ENCODE assay signal across 8 cellular contexts in the genomic region with DNA sequence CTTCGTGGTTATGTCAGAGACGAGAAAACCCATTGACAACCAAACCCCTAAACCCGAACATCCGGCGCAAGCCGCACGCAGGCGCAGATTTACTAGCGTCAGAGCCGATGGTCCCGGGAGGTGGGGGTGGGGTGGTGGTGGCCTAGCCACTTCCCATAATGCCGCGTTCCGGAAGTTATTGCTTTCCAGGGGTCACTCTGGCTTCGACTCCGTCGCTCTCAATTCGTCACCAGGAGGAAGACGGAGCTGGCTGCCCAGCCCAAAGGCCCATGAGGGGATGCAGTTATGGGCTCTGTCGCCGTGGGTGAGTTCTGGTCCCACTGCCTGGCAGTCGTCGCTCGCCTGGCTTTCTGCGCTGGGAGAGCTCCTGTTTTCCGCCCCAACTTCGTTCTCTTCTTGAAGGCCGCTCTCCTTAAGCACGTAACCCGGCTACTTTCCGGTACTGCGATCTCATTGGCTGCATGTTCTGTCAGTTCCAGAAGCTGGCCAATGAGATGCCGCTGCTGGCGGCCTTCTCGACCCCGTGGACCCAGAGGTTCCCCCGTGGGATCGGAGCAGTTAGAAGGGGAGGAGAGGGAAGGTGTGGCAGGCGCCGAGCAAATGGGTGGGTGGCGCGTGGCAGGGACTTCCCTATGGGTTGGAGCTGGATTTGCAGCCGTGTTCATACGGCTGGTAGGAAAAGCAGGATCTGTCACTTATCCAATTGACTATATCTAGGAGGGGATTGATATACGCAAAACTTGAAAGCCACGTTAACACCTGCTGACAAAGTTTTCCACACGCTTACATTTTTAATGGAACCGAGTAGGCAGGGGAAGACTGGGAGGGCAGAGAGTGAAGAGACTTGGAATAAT. TPM values are rescaled to one million over a fixed set of nuclear protein-coding genes. Genes with fewer than 3 reads are reported as not detected.
DNase-seq lines count a peak whose midpoint lies in the region; ATAC-seq and TF ChIP-seq lines count a peak whose summit lies in the region.

A gene (plus strand): TSS at position 195 of the 854 bp plus-strand sequence. CDS start 3,246 bp downstream, outside the sequence.

- POLR2A ChIA-PET in AG04450 (lab: Yijun Ruan, JAX): interaction anchor here (0.6 to 2.1 kb wide), 9 partner anchors 8 to 65 kb away, joined by 3 to 23 read pairs (median 5); a partner anchor contains a TSS
- POLR2A ChIA-PET in WTC11 (lab: Charles Lee): interaction anchor here (1.2 to 2.4 kb wide), 3 partner anchors 22 to 49 kb away, joined by 11 to 18 read pairs (median 11); a partner anchor contains a TSS

- peaks cover 13% of the 10 kb centered on the region for H3K36me3 Mint-ChIP-seq in WTC11

- H3K4me1 ChIP-seq in smooth muscle cell (ENCODE audit: low read depth): peaks cover 6% of the 10 kb centered on the region

- H3K4me2 ChIP-seq in smooth muscle cell: peak within 1 kb of the TSS; percentile 96

- peak within 1 kb of the TSS; percentile 99 for H3K27ac Mint-ChIP-seq in WTC11

- H3K9me3 Mint-ChIP-seq in WTC11: no peaks in the 10 kb centered on the region

- TF ChIP-seq CTCF in AG04450 (IDR thresholded peaks at IDR 0.05; ENCODE audit: low read depth, low read length) (peak; percentile 33), WTC11 (IDR thresholded peaks at IDR 0.05) (no peak), cardiac fibroblast (IDR thresholded peaks at IDR 0.05; ENCODE audit: low read depth, low read length) (no peak), smooth muscle cell (IDR thresholded peaks at IDR 0.05; ENCODE audit: borderline replicate concordance, insufficient read depth, poor library complexity, severe bottlenecking) (no peak)

- peaks cover 3% of the 10 kb centered on the region for H3F3A ChIP-seq in smooth muscle cell (ENCODE audit: low read depth)

- DNase-seq in AG04450 (ENCODE audit: low read depth, low spot score) (peak; percentile 99), NCI-H226 (peak; percentile 100), WTC11 (ENCODE audit: low spot score) (peak; percentile 89), cardiac fibroblast (ENCODE audit: low read depth in 2 of 2) (peak; percentile 100), iPS-NIHi7 (ENCODE audit: extremely low spot score) (peak; percentile 97), smooth muscle cell (lab: John Stamatoyannopoulos, UW; ENCODE audit: unreplicated experiment) (peak; percentile 96)

- H3K9me3 ChIP-seq in AG04450 (ENCODE audit: control insufficient read depth, insufficient read depth, low read length) (no peaks in the 10 kb centered on the region; the same call in 1 of the 2 replicates), smooth muscle cell (replicated peaks; ENCODE audit: low read depth) (no peaks in the 10 kb centered on the region)

- peak within 1 kb of the TSS; percentile 97 for H3K9ac ChIP-seq in smooth muscle cell (ENCODE audit: low read depth)

- peak within 1 kb of the TSS; percentile 99 for H3K4me3 Mint-ChIP-seq in WTC11

- H3K4me1 Mint-ChIP-seq in WTC11: peaks cover 18% of the 10 kb centered on the region

- CTCF ChIA-PET in AG04450 (lab: Charles Lee): no interaction called here
- CTCF ChIA-PET in WTC11 (lab: Charles Lee): interaction anchor here (0.8 to 0.9 kb wide), 4 partner anchors 19 to 49 kb away, joined by 3 to 5 read pairs (median 3); a partner anchor contains a TSS

- H3K4me3 ChIP-seq in AG04450 (ENCODE audit: low read depth, low read length) (peak within 1 kb of the TSS; percentile 96), cardiac fibroblast (replicated peaks in 1 of 2; ENCODE audit: low read depth in 2 of 2, low read length in 2 of 2) (peak within 1 kb of the TSS; percentile 81 to 84), smooth muscle cell (peak within 1 kb of the TSS; percentile 83)

- no peaks in the 10 kb centered on the region for H3K27me3 ChIP-seq in AG04450 (ENCODE audit: control insufficient read depth, insufficient read depth, low read length)
- H3K27me3 ChIP-seq in smooth muscle cell (ENCODE audit: low read depth): no peaks in the 10 kb centered on the region

- H4K20me1 ChIP-seq in smooth muscle cell (ENCODE audit: low read depth): no peaks in the 10 kb centered on the region

- H3K79me2 ChIP-seq in smooth muscle cell (ENCODE audit: low read depth): peaks cover 35% of the 10 kb centered on the region

- H3K27ac ChIP-seq in AG04450 (ENCODE audit: low read depth, low read length) (peak within 1 kb of the TSS; percentile 99), smooth muscle cell (ENCODE audit: low read depth) (peak within 1 kb of the TSS; percentile 97)

- peak within 1 kb of the TSS; percentile 45 for H2AFZ ChIP-seq in smooth muscle cell (ENCODE audit: low read depth)

- H3K36me3 ChIP-seq in smooth muscle cell (ENCODE audit: low read depth): peaks cover 4% of the 10 kb centered on the region

- ATAC-seq in GM18909 (IDR thresholded peaks at IDR 0.05; ENCODE audit: poor library complexity, unreplicated experiment): peak; percentile 98
- ATAC-seq in HG03175 (IDR thresholded peaks at IDR 0.05; ENCODE audit: unreplicated experiment): peak; percentile 97
- ATAC-seq in WTC11: peak; percentile 98

- WGBS in smooth muscle cell (ENCODE audit: low lambda C conversion rate): 1% methylated on average over 48 of the region's 48 CpGs

- H3K27me3 Mint-ChIP-seq in WTC11 (ENCODE audit: low read depth): no peaks in the 10 kb centered on the region

TF ChIP-seq in WTC11, 78 proteins besides CTCF, POLR2A, EP300 and RAD21 (continues in another document):
- TF ChIP-seq NR2C2 (CRISPR knock-in tag; IDR thresholded peaks at IDR 0.05) (peak; percentile 76), IRF2 (CRISPR knock-in tag; IDR thresholded peaks at IDR 0.05; ENCODE audit: borderline replicate concordance, low read depth) (no peak), SP1 (CRISPR knock-in tag; conservative IDR thresholded peaks at IDR 0.05) (peak; percentile 61), NFYB (CRISPR knock-in tag; conservative IDR thresholded peaks at IDR 0.05; ENCODE audit: low read depth) (peak; percentile 99), CREM (CRISPR knock-in tag; IDR thresholded peaks at IDR 0.05) (peak; percentile 95), ELF4 (CRISPR knock-in tag; IDR thresholded peaks at IDR 0.05; ENCODE audit: low read depth) (no peak), FOXP1 (CRISPR knock-in tag; IDR thresholded peaks at IDR 0.05; ENCODE audit: borderline replicate concordance) (no peak), FOXK1 (CRISPR knock-in tag; IDR thresholded peaks at IDR 0.05) (peak; percentile 78; the same call in 1 of the 2 replicates)
- TF ChIP-seq, protein P1, sequence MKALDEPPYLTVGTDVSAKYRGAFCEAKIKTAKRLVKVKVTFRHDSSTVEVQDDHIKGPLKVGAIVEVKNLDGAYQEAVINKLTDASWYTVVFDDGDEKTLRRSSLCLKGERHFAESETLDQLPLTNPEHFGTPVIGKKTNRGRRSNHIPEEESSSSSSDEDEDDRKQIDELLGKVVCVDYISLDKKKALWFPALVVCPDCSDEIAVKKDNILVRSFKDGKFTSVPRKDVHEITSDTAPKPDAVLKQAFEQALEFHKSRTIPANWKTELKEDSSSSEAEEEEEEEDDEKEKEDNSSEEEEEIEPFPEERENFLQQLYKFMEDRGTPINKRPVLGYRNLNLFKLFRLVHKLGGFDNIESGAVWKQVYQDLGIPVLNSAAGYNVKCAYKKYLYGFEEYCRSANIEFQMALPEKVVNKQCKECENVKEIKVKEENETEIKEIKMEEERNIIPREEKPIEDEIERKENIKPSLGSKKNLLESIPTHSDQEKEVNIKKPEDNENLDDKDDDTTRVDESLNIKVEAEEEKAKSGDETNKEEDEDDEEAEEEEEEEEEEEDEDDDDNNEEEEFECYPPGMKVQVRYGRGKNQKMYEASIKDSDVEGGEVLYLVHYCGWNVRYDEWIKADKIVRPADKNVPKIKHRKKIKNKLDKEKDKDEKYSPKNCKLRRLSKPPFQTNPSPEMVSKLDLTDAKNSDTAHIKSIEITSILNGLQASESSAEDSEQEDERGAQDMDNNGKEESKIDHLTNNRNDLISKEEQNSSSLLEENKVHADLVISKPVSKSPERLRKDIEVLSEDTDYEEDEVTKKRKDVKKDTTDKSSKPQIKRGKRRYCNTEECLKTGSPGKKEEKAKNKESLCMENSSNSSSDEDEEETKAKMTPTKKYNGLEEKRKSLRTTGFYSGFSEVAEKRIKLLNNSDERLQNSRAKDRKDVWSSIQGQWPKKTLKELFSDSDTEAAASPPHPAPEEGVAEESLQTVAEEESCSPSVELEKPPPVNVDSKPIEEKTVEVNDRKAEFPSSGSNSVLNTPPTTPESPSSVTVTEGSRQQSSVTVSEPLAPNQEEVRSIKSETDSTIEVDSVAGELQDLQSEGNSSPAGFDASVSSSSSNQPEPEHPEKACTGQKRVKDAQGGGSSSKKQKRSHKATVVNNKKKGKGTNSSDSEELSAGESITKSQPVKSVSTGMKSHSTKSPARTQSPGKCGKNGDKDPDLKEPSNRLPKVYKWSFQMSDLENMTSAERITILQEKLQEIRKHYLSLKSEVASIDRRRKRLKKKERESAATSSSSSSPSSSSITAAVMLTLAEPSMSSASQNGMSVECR (CRISPR knock-in tag; IDR thresholded peaks at IDR 0.05; ENCODE audit: borderline replicate concordance): peak; percentile 41; the same call in 1 of the 2 replicates
- TF ChIP-seq, protein P2, sequence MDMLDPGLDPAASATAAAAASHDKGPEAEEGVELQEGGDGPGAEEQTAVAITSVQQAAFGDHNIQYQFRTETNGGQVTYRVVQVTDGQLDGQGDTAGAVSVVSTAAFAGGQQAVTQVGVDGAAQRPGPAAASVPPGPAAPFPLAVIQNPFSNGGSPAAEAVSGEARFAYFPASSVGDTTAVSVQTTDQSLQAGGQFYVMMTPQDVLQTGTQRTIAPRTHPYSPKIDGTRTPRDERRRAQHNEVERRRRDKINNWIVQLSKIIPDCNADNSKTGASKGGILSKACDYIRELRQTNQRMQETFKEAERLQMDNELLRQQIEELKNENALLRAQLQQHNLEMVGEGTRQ (CRISPR knock-in tag; IDR thresholded peaks at IDR 0.05): no peak

RNA-seq across cellular contexts. Expression of the gene that starts here (rescaled TPM):
- polyA plus RNA-seq in AG04450 (2011; rRNA removed) (22.7 and 35.6 TPM in 2 replicates), smooth muscle cell (24.8 and 25.9 TPM in 2 replicates)
- polyA minus RNA-seq in AG04450 (2011; rRNA and poly(A)+ RNA removed): 12.3 and 19.4 TPM in 2 replicates
- total RNA-seq in WTC11 (2021) (19.4 to 20.8 TPM (median 19.4 TPM) in 3 replicates), smooth muscle cell (36.2 and 37.0 TPM in 2 replicates)

Comparison
In these comparisons a context has a peak if more than half of its experiments do, and no peak if none do; other contexts are left out.
1. Peak in every context shown above with its lines: DNase-seq, ATAC-seq, H3K4me3 ChIP-seq and H3K27ac ChIP-seq.